Comparison of ENCODE assay signal across 8 cellular contexts in the genomic region with DNA sequence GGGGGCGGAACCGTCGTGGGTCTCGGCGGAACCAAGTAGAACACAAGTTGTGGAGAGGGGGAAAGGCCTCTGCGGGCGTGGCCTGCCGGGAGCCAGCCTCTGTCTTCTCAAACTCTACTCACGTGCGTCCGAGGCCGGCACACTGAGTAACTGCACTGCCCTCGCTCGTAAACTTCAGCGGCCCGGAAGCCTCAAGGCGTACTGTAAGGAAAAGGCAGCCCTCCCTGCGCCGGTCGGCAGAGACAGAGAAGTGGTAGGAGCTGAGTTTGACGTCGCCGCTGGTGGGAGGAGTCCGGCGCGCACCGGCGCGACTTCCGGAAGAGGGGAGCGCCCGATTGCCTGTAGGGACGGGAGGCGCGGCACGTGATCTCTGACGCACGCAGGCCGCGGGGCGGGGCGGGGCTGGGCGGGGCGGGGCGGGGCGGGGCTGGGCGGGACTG. TPM values are rescaled to one million over a fixed set of nuclear protein-coding genes. Genes with fewer than 3 reads are reported as not detected.
A peak's percentile ranks its signal among the peaks of the same experiment; 100 is the strongest.
DNase-seq lines count a peak whose midpoint lies in the region; ATAC-seq and TF ChIP-seq lines count a peak whose summit lies in the region.

A gene with protein sequence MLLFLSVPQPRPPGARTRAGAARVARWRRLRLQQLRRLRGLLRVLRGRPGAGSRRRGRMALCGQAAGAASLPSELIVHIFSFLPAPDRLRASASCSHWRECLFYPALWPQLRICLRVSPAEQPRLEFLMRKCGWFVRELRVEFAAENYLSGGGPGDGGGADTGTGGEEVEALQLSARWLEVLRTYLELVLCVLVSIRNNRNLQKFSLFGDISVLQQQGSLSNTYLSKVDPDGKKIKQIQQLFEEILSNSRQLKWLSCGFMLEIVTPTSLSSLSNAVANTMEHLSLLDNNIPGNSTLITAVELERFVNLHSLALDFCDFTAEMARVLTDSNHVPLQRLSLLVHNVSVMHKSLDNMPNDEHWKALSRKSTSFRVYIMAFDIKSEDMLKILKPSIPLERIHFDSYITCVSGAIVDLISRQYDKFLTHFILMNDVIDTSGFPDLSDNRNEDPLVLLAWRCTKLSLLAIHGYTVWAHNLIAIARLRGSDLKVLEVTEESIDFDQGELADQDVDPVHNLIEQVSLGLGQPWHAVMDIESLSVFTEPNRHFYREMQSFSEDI (minus strand): TSS at position 255 of the 440 bp plus-strand sequence. CDS start 271 bp downstream, outside the sequence.

- POLR2A ChIA-PET in CD4-positive, alpha-beta T cell (lab: Charles Lee) = interaction anchor here (0.6 to 4.6 kb wide), 30 partner anchors 9 to 1367 kb away, joined by 3 to 99 read pairs (median 4); a partner anchor contains a TSS

- peaks cover 32% of the 10 kb centered on the region for H3K36me3 Mint-ChIP-seq in CD4-positive, alpha-beta T cell (ENCODE audit: low read depth)

- no peaks in the 10 kb centered on the region for H3K9me3 ChIP-seq in CD4-positive, alpha-beta T cell (ENCODE audit: control insufficient read depth, low read length)

- no peaks in the 10 kb centered on the region for H3K27me3 Mint-ChIP-seq in CD4-positive, alpha-beta T cell

- CTCF ChIA-PET in CD4-positive, alpha-beta T cell (lab: Charles Lee) = no interaction called here

- H3K9me3 Mint-ChIP-seq in CD4-positive, alpha-beta T cell = no peaks in the 10 kb centered on the region

- H3K27me3 ChIP-seq in CD4-positive, alpha-beta T cell (ENCODE audit: control insufficient read depth, insufficient read depth, low read length) = no peaks in the 10 kb centered on the region

- peak within 1 kb of the TSS; percentile 99 for H3K27ac ChIP-seq in CD4-positive, alpha-beta T cell (ENCODE audit: low read depth, low read length)

- peak; percentile 81 for ATAC-seq in CD4-positive, alpha-beta T cell (ENCODE audit: poor library complexity)

- peak within 1 kb of the TSS; percentile 100 for H3K27ac Mint-ChIP-seq in CD4-positive, alpha-beta T cell

- intact Hi-C loops in CD4-positive, alpha-beta T cell (cut with DNase I, micrococcal nuclease) = loop anchor here (1.0 to 5.0 kb wide), 3 partner anchors 255 to 318 kb away; a partner anchor contains a TSS

- peak; percentile 94 to 97 (median 95) for DNase-seq in CD4-positive, alpha-beta T cell
- DNase-seq in GM20000 (ENCODE audit: low spot score) = peak; percentile 98
- peak; percentile 89 for DNase-seq in HS-5 (ENCODE audit: low read depth)
- peak; percentile 65 for DNase-seq in NK-92 (lab: John Stamatoyannopoulos, UW; ENCODE audit: unreplicated experiment)
- peak; percentile 98 for DNase-seq in activated CD8-positive, alpha-beta memory T cell treated with anti-CD3 and anti-CD28 coated beads for 24 hours
- peak; percentile 92 for DNase-seq in effector CD4-positive, alpha-beta T cell
- peak; percentile 98 for DNase-seq in lung microvascular endothelial cell (ENCODE audit: low read depth in 2 of 2)
- DNase-seq in stimulated activated CD4-positive, alpha-beta T cell treated with anti-CD3 and anti-CD28 coated beads, TNF-alpha, amount 100 ng/mL, for 4 hours (ENCODE audit: low read depth in 3 of 3) = peak; percentile 89 to 94 (median 92)

- peaks cover 50% of the 10 kb centered on the region for H3K4me1 Mint-ChIP-seq in CD4-positive, alpha-beta T cell (ENCODE audit: low read depth)

- no peak for TF ChIP-seq CTCF in CD4-positive, alpha-beta T cell (IDR thresholded peaks at IDR 0.05)
- no peak for TF ChIP-seq CTCF in GM20000 (IDR thresholded peaks at IDR 0.05; ENCODE audit: extremely low read depth, missing control alignments)

- peak within 1 kb of the TSS; percentile 100 for H3K4me3 Mint-ChIP-seq in CD4-positive, alpha-beta T cell

RNA-seq across cellular contexts. Expression of the gene that starts here (rescaled TPM):
- total RNA-seq in CD4-positive, alpha-beta T cell = 10 to 100 TPM; 94.6 to 97.4 TPM
- total RNA-seq in lung microvascular endothelial cell = 11.8 and 18.7 TPM in 2 replicates

Comparison
In these comparisons a context has a peak if more than half of its experiments do, and no peak if none do; other contexts are left out.
1. Peak in every context shown above with its lines: DNase-seq, ATAC-seq and H3K27ac ChIP-seq.